ENCODE assay signal across 8 cellular contexts in genomic region chr17:6330936-6331335, GRCh38.
"Had no signal": no experiment of that assay in that cellular context is flagged by ENCODE, and none has a peak within 500 bp of the region (broad histone marks: within the 10 kb centered on the region; RNA-seq: fewer than 3 reads in every experiment).

No MANE protein-coding gene starts in this region.

- FAIRE-seq: G401.6, GM12878, GM12891, GM12892, GM18507, GM19239 had no signal

- DNase-seq: GDM1, GF-D8 had no signal

- H3K4me3 ChIP-seq: GM12878 had no signal
